Comparison of ENCODE assay signal across 16 cellular contexts in genomic region chr5:67984546-67984945, GRCh38.
DNase-seq lines count a peak whose midpoint lies in the region; ATAC-seq and TF ChIP-seq lines count a peak whose summit lies in the region.
"Had no signal": no experiment of that assay in that cellular context is flagged by ENCODE, and none has a peak within 500 bp of the region (broad histone marks: within the 10 kb centered on the region; RNA-seq: fewer than 3 reads in every experiment).

No MANE protein-coding gene starts in this region.

- H2BK15ac ChIP-seq in mesenchymal stem cell (ENCODE audit: low read depth, poor library complexity, severe bottlenecking) = no peak overlapping the region

- H2AFZ ChIP-seq in mesenchymal stem cell (ENCODE audit: low read depth, low read length) = no peak overlapping the region
- H2AFZ ChIP-seq in trophoblast cell (ENCODE audit: insufficient read depth, low read length, poor library complexity) = no peak overlapping the region

- CTCF ChIA-PET in HEK293 (lab: Yijun Ruan, JAX) = no interaction called here

- TF ChIP-seq CTCF in HEK293 (tag by site-specific recombination; IDR thresholded peaks at IDR 0.05) = no peak
- TF ChIP-seq CTCF in uterus (IDR thresholded peaks at IDR 0.05) = no peak

- no peak overlapping the region for H2AK5ac ChIP-seq in mesenchymal stem cell (ENCODE audit: low read length, severe bottlenecking)
- peak overlapping the region; percentile 3 for H2AK5ac ChIP-seq in trophoblast cell (ENCODE audit: low read length)

- peak overlapping the region; percentile 65 for H4K91ac ChIP-seq in mesenchymal stem cell (ENCODE audit: low read length)
- peak overlapping the region; percentile 70 for H4K91ac ChIP-seq in trophoblast cell (ENCODE audit: low read depth, low read length)

- H3K18ac ChIP-seq in mesenchymal stem cell (ENCODE audit: low read depth in 1 of 2, low read length in 2 of 2) (peak overlapping the region in 1 of 2 experiments; percentile 88), trophoblast cell (ENCODE audit: low read length) (no peak overlapping the region)

- DNase-seq in SK-N-MC (ENCODE audit: low read depth, low spot score) (no peak), mesenchymal stem cell (no peak), trophoblast cell (no peak), uterus (no peak), HUDEP-2 (lab: John Stamatoyannopoulos, UW; ENCODE audit: unreplicated experiment in 76 of 76) (no peak)
- DNase-seq: C1 segment of cervical spinal cord; Calu3; CD4-positive, alpha-beta memory T cell; COR-L47; DMS53; DMS79 treated with DMSO at 0.1 percent for 48 hours; GF-D8; GOT3 had no signal

- POLR2A ChIA-PET in HEK293 (lab: Yijun Ruan, JAX) = no interaction called here

- H3K4me3 ChIP-seq in HEK293 (ENCODE audit: low read depth, low read length) (no peak overlapping the region), SK-N-MC (no peak overlapping the region), mesenchymal stem cell (ENCODE audit: insufficient read depth in 1 of 2, low read depth in 1 of 2, low read length in 2 of 2) (no peak overlapping the region), trophoblast cell (ENCODE audit: low read depth, low read length) (no peak overlapping the region), uterus (no peak overlapping the region)
- H3K4me3 ChIP-seq: HAP-1 had no signal

- no peaks in the 10 kb centered on the region for H3K79me1 ChIP-seq in mesenchymal stem cell (replicated peaks; ENCODE audit: low read length, poor library complexity, severe bottlenecking)
- H3K79me1 ChIP-seq in trophoblast cell (ENCODE audit: low read length) = peaks cover 12% of the 10 kb centered on the region

- H3K4me2 ChIP-seq in mesenchymal stem cell (ENCODE audit: low read length, poor library complexity, severe bottlenecking) = no peak overlapping the region
- no peak overlapping the region for H3K4me2 ChIP-seq in trophoblast cell (ENCODE audit: low read length)

- H2BK120ac ChIP-seq in mesenchymal stem cell (ENCODE audit: low read depth, low read length) (no peak overlapping the region), trophoblast cell (ENCODE audit: insufficient read depth, low read length, poor library complexity) (peak overlapping the region; percentile 64)

- no peak for ATAC-seq in HG03280 (IDR thresholded peaks at IDR 0.05; ENCODE audit: unreplicated experiment)

- no peaks in the 10 kb centered on the region for H3K9me3 ChIP-seq in HEK293 (ENCODE audit: control insufficient read depth, insufficient read depth, low read depth, low read length)
- H3K9me3 ChIP-seq in SK-N-MC (ENCODE audit: low read depth, low read length) = no peaks in the 10 kb centered on the region
- no peaks in the 10 kb centered on the region for H3K9me3 ChIP-seq in mesenchymal stem cell (ENCODE audit: control insufficient read depth, low read length)
- H3K9me3 ChIP-seq in trophoblast cell (ENCODE audit: insufficient read depth, low read depth, low read length) = peaks cover 2% of the 10 kb centered on the region
- no peaks in the 10 kb centered on the region for H3K9me3 ChIP-seq in uterus
- H3K9me3 ChIP-seq: HAP-1 had no signal

- H2BK5ac ChIP-seq in mesenchymal stem cell (ENCODE audit: low read depth, low read length, poor library complexity, severe bottlenecking) (no peak overlapping the region), trophoblast cell (ENCODE audit: low read depth, low read length, poor library complexity) (peak overlapping the region; percentile 7)

- H4K8ac ChIP-seq in mesenchymal stem cell (ENCODE audit: low read length) = no peak overlapping the region
- H4K8ac ChIP-seq in trophoblast cell (ENCODE audit: low read depth, low read length) = peak overlapping the region; percentile 2

- H3K9ac ChIP-seq in SK-N-MC (ENCODE audit: insufficient read length) (no peak overlapping the region), mesenchymal stem cell (ENCODE audit: low read length) (no peak overlapping the region), trophoblast cell (ENCODE audit: low read length) (no peak overlapping the region)

- H3K4me1 ChIP-seq in HEK293 (ENCODE audit: control insufficient read depth, insufficient read depth, low read length) = no peaks in the 10 kb centered on the region
- no peaks in the 10 kb centered on the region for H3K4me1 ChIP-seq in mesenchymal stem cell (ENCODE audit: control insufficient read depth, insufficient read depth, low read depth, low read length)
- peaks cover 5 to 8% of the 10 kb centered on the region in 2 experiments for H3K4me1 ChIP-seq in trophoblast cell (ENCODE audit: control insufficient read depth in 1 of 2, insufficient read depth in 2 of 2, low read length in 2 of 2)
- H3K4me1 ChIP-seq in uterus = no peaks in the 10 kb centered on the region
- H3K4me1 ChIP-seq: HAP-1 had no signal

- H3K79me2 ChIP-seq in trophoblast cell (ENCODE audit: control insufficient read depth, insufficient read depth, low read length, poor library complexity) = no peaks in the 10 kb centered on the region

- H3K27me3 ChIP-seq in mesenchymal stem cell (ENCODE audit: control insufficient read depth in 1 of 2, insufficient read depth in 1 of 2, low read length in 2 of 2) (no peaks in the 10 kb centered on the region), trophoblast cell (ENCODE audit: insufficient read depth, low read length) (no peaks in the 10 kb centered on the region), uterus (no peaks in the 10 kb centered on the region)

- intact Hi-C loops in uterus (cut with DNase I; ENCODE audit: low total_unique reads) = no loop called here

- H3K4ac ChIP-seq in mesenchymal stem cell (ENCODE audit: low read depth in 1 of 2, low read length in 2 of 2) (no peak overlapping the region), trophoblast cell (ENCODE audit: low read depth, low read length) (no peak overlapping the region)

- TF ChIP-seq POLR2A in uterus (IDR thresholded peaks at IDR 0.05) = no peak

- H2BK12ac ChIP-seq in mesenchymal stem cell (ENCODE audit: low read length in 2 of 2) (no peak overlapping the region), trophoblast cell (ENCODE audit: low read length) (peak overlapping the region; percentile 96)

- H3K14ac ChIP-seq in mesenchymal stem cell (ENCODE audit: low read length in 2 of 2) (no peak overlapping the region), trophoblast cell (ENCODE audit: low read length) (no peak overlapping the region)

- H3K23ac ChIP-seq in mesenchymal stem cell (ENCODE audit: low read length in 2 of 2) = no peak overlapping the region
- H3K23ac ChIP-seq in trophoblast cell (ENCODE audit: low read length) = no peak overlapping the region

- WGBS in mesenchymal stem cell = 75% methylated on average over 2 of the region's 2 CpGs
- no CpG with 5 or more reads among the region's 2 CpGs for WGBS in trophoblast cell (ENCODE audit: extremely low coverage, insufficient coverage, insufficient read length)

- no peaks in the 10 kb centered on the region for H3K36me3 ChIP-seq in HEK293 (ENCODE audit: control insufficient read depth in 2 of 2, insufficient read depth in 1 of 2, low read length in 2 of 2)
- no peaks in the 10 kb centered on the region for H3K36me3 ChIP-seq in SK-N-MC (ENCODE audit: insufficient read depth, low read length)
- H3K36me3 ChIP-seq in mesenchymal stem cell (ENCODE audit: control insufficient read depth in 1 of 2, insufficient read depth in 2 of 2, low read depth in 1 of 2, low read length in 2 of 2) = no peaks in the 10 kb centered on the region
- H3K36me3 ChIP-seq in trophoblast cell (ENCODE audit: control insufficient read depth in 1 of 2, insufficient read depth in 2 of 2, low read length in 2 of 2) = no peaks in the 10 kb centered on the region
- no peaks in the 10 kb centered on the region for H3K36me3 ChIP-seq in uterus
- H3K36me3 ChIP-seq: HAP-1 had no signal

- no peak overlapping the region for H4K12ac ChIP-seq in trophoblast cell (ENCODE audit: low read depth, low read length)

- H3K27ac ChIP-seq in HEK293 (ENCODE audit: extremely low read depth, low read depth, low read length) (no peak overlapping the region), SK-N-MC (peak overlapping the region; percentile 89; the same call in 1 of the 2 replicates), mesenchymal stem cell (ENCODE audit: low read length, poor library complexity, severe bottlenecking) (no peak overlapping the region), trophoblast cell (ENCODE audit: low read depth, low read length) (no peak overlapping the region), uterus (no peak overlapping the region)

TF ChIP-seq in HEK293, 187 proteins besides CTCF, POLR2A, EP300 and RAD21 (continues in another document):
- no peak for TF ChIP-seq ZBTB8A (tag by site-specific recombination; IDR thresholded peaks at IDR 0.05)
- TF ChIP-seq ZFHX2 (tag by site-specific recombination; conservative IDR thresholded peaks at IDR 0.05) = peak; percentile 61
- no peak for TF ChIP-seq ZNF274 (IDR thresholded peaks at IDR 0.05; ENCODE audit: low read length)
- no peak for TF ChIP-seq ZNF274 (tag by site-specific recombination; IDR thresholded peaks at IDR 0.05; ENCODE audit: borderline replicate concordance)
- TF ChIP-seq ZNF707 (tag by site-specific recombination; IDR thresholded peaks at IDR 0.05) = no peak
- TF ChIP-seq, protein P1, sequence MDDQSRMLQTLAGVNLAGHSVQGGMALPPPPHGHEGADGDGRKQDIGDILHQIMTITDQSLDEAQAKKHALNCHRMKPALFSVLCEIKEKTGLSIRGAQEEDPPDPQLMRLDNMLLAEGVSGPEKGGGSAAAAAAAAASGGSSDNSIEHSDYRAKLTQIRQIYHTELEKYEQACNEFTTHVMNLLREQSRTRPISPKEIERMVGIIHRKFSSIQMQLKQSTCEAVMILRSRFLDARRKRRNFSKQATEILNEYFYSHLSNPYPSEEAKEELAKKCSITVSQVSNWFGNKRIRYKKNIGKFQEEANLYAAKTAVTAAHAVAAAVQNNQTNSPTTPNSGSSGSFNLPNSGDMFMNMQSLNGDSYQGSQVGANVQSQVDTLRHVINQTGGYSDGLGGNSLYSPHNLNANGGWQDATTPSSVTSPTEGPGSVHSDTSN (CRISPR knock-in tag; IDR thresholded peaks at IDR 0.05) = no peak
- peak; percentile 95 for TF ChIP-seq ZIC2 (tag by site-specific recombination; IDR thresholded peaks at IDR 0.05)
- peak; percentile 33; the same call in 1 of the 2 replicates for TF ChIP-seq EGR2 (tag by site-specific recombination; IDR thresholded peaks at IDR 0.05; ENCODE audit: low read depth)
